16 cellular contexts compared by ENCODE assay signal in the genomic region with DNA sequence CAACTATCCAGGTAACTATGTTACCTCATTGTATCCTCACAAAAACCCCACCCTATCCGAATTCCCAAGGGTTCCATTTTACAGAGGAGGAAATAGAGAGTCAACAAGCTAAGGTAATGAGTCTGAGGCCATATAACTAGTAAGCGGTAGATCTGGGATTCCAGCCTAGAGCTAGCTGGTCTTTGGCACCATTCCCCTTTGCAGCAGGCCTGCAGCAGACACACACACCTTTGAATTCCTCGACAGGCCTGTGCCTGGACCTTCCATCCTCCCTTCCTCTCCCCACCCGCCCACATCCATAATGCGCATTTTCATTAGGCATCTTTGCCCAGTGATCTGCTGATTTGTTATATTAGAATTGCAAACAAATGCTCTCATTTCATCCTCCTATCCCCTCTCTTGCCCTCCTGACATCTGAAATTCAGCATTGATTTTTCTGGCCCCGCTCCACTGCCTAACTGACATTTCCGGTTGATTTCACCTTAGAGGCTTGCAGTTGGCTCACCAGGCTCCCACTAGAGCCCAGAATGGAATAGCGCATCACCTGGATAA.
DNase-seq lines count a peak whose midpoint lies in the region; ATAC-seq, FAIRE-seq and TF ChIP-seq lines count a peak whose summit lies in the region.
"Had no signal": no experiment of that assay in that cellular context is flagged by ENCODE, and none has a peak within 500 bp of the region (broad histone marks: within the 10 kb centered on the region; RNA-seq: fewer than 3 reads in every experiment).

No MANE protein-coding gene starts in this region.

- no peaks in the 10 kb centered on the region for H3K27me3 ChIP-seq in CD8-positive, alpha-beta T cell (ENCODE audit: insufficient read depth, low read length)

- no peak for ATAC-seq in CD8-positive, alpha-beta T cell
- ATAC-seq in WTC11, result peak; percentile 57; the same call in 1 of the 2 replicates
- ATAC-seq: A549, HCT116, K562 had no signal

- peaks cover 91% of the 10 kb centered on the region for H3K4me1 Mint-ChIP-seq in activated CD4-positive, alpha-beta T cell treated with anti-CD3 and anti-CD28 coated beads, Interleukin-2, amount 10 ng/mL, durations not matched to agents 7 days and 5 days
- H3K4me1 Mint-ChIP-seq in activated CD4-positive, alpha-beta T cell treated with anti-CD3 and anti-CD28 coated beads, Interleukin-2, amount 10 ng/mL, durations not matched to agents 24 days and 14 days, result peaks cover 78% of the 10 kb centered on the region
- H3K4me1 Mint-ChIP-seq in CD8-positive, alpha-beta T cell (ENCODE audit: low read depth), result peaks cover 56% of the 10 kb centered on the region
- H3K4me1 Mint-ChIP-seq in WTC11, result peaks cover 18% of the 10 kb centered on the region

- POLR2A ChIA-PET in activated CD4-positive, alpha-beta T cell treated with anti-CD3 and anti-CD28 coated beads, Interleukin-2, amount 10 ng/mL, durations not matched to agents 7 days and 5 days (lab: Charles Lee), result no interaction called here
- POLR2A ChIA-PET in CD8-positive, alpha-beta T cell (lab: Charles Lee), result no interaction called here
- POLR2A ChIA-PET in WTC11 (lab: Charles Lee), result interaction anchor here (0.6 kb wide), 1 partner anchor 1702 kb away, joined by 3 read pairs; no protein-coding TSS in a partner anchor

- intact Hi-C loops in activated CD4-positive, alpha-beta T cell treated with anti-CD3 and anti-CD28 coated beads, Interleukin-2, amount 10 ng/mL, durations not matched to agents 24 days and 14 days (cut with micrococcal nuclease), result no loop called here
- intact Hi-C loops in CD8-positive, alpha-beta T cell (cut with DNase I, micrococcal nuclease), result no loop called here

- peaks cover 3% of the 10 kb centered on the region for H3K27me3 Mint-ChIP-seq in activated CD4-positive, alpha-beta T cell treated with anti-CD3 and anti-CD28 coated beads, Interleukin-2, amount 10 ng/mL, durations not matched to agents 7 days and 5 days
- H3K27me3 Mint-ChIP-seq in activated CD4-positive, alpha-beta T cell treated with anti-CD3 and anti-CD28 coated beads, Interleukin-2, amount 10 ng/mL, durations not matched to agents 24 days and 14 days, result peaks cover 1% of the 10 kb centered on the region
- no peaks in the 10 kb centered on the region for H3K27me3 Mint-ChIP-seq in CD8-positive, alpha-beta T cell (ENCODE audit: low read depth)
- H3K27me3 Mint-ChIP-seq in WTC11 (ENCODE audit: low read depth), result no peaks in the 10 kb centered on the region; the same call in 1 of the 2 replicates

- CTCF ChIA-PET in activated CD4-positive, alpha-beta T cell treated with anti-CD3 and anti-CD28 coated beads, Interleukin-2, amount 10 ng/mL, durations not matched to agents 7 days and 5 days (lab: Charles Lee), result interaction anchor here (1.5 to 2.5 kb wide), 2 partner anchors 14 to 16 kb away, joined by 3 to 6 read pairs; no protein-coding TSS in a partner anchor
- CTCF ChIA-PET in CD8-positive, alpha-beta T cell (lab: Charles Lee), result no interaction called here
- CTCF ChIA-PET in WTC11 (lab: Charles Lee), result no interaction called here

- H3K36me3 ChIP-seq in CD8-positive, alpha-beta T cell (ENCODE audit: insufficient read depth, low read length), result no peaks in the 10 kb centered on the region

- H3K4me3 Mint-ChIP-seq in activated CD4-positive, alpha-beta T cell treated with anti-CD3 and anti-CD28 coated beads, Interleukin-2, amount 10 ng/mL, durations not matched to agents 7 days and 5 days, result no peak overlapping the region
- H3K4me3 Mint-ChIP-seq in activated CD4-positive, alpha-beta T cell treated with anti-CD3 and anti-CD28 coated beads, Interleukin-2, amount 10 ng/mL, durations not matched to agents 24 days and 14 days, result no peak overlapping the region
- H3K4me3 Mint-ChIP-seq in CD8-positive, alpha-beta T cell, result no peak overlapping the region
- H3K4me3 Mint-ChIP-seq in WTC11, result no peak overlapping the region

- FAIRE-seq in GM12892 (lab: Jason Lieb, UNC), result no peak
- FAIRE-seq: A549, K562 had no signal

- no peak for TF ChIP-seq CTCF in CD8-positive, alpha-beta T cell (IDR thresholded peaks at IDR 0.05)
- no peak for TF ChIP-seq CTCF in WTC11 (IDR thresholded peaks at IDR 0.05)

- peaks cover 24% of the 10 kb centered on the region for H3K9me3 Mint-ChIP-seq in activated CD4-positive, alpha-beta T cell treated with anti-CD3 and anti-CD28 coated beads, Interleukin-2, amount 10 ng/mL, durations not matched to agents 7 days and 5 days
- H3K9me3 Mint-ChIP-seq in activated CD4-positive, alpha-beta T cell treated with anti-CD3 and anti-CD28 coated beads, Interleukin-2, amount 10 ng/mL, durations not matched to agents 24 days and 14 days, result peaks cover 19% of the 10 kb centered on the region
- H3K9me3 Mint-ChIP-seq in CD8-positive, alpha-beta T cell, result no peaks in the 10 kb centered on the region
- H3K9me3 Mint-ChIP-seq in WTC11, result peaks cover 3% of the 10 kb centered on the region; the same call in 1 of the 2 replicates

- H3K27ac Mint-ChIP-seq in activated CD4-positive, alpha-beta T cell treated with anti-CD3 and anti-CD28 coated beads, Interleukin-2, amount 10 ng/mL, durations not matched to agents 7 days and 5 days, result peak overlapping the region; percentile 54
- no peak overlapping the region for H3K27ac Mint-ChIP-seq in activated CD4-positive, alpha-beta T cell treated with anti-CD3 and anti-CD28 coated beads, Interleukin-2, amount 10 ng/mL, durations not matched to agents 24 days and 14 days
- H3K27ac Mint-ChIP-seq in CD8-positive, alpha-beta T cell, result peak overlapping the region; percentile 46
- H3K27ac Mint-ChIP-seq in WTC11, result no peak overlapping the region

- H3K4me3 ChIP-seq in CD8-positive, alpha-beta T cell (ENCODE audit: low read depth, low read length), result no peak overlapping the region
- H3K4me3 ChIP-seq: A549, K562 had no signal

- no peak overlapping the region for H3K27ac ChIP-seq in CD8-positive, alpha-beta T cell (ENCODE audit: low read depth, low read length)
- H3K27ac ChIP-seq: A549, C4-2B had no signal

- H3K36me3 Mint-ChIP-seq in activated CD4-positive, alpha-beta T cell treated with anti-CD3 and anti-CD28 coated beads, Interleukin-2, amount 10 ng/mL, durations not matched to agents 7 days and 5 days (ENCODE audit: low read depth), result peaks cover 55% of the 10 kb centered on the region
- H3K36me3 Mint-ChIP-seq in activated CD4-positive, alpha-beta T cell treated with anti-CD3 and anti-CD28 coated beads, Interleukin-2, amount 10 ng/mL, durations not matched to agents 24 days and 14 days (ENCODE audit: low read depth), result peaks cover 19% of the 10 kb centered on the region
- no peaks in the 10 kb centered on the region for H3K36me3 Mint-ChIP-seq in CD8-positive, alpha-beta T cell
- H3K36me3 Mint-ChIP-seq in WTC11, result no peaks in the 10 kb centered on the region

- DNase-seq in activated CD4-positive, alpha-beta T cell treated with anti-CD3 and anti-CD28 coated beads, Interleukin-2, amount 10 ng/mL, durations not matched to agents 7 days and 5 days, result no peak
- DNase-seq in activated CD4-positive, alpha-beta T cell treated with anti-CD3 and anti-CD28 coated beads, Interleukin-2, amount 10 ng/mL, durations not matched to agents 24 days and 14 days, result no peak
- DNase-seq in CD8-positive, alpha-beta T cell, result no peak
- DNase-seq in WTC11 (ENCODE audit: low spot score) (no peak), iPS-NIHi7 (ENCODE audit: extremely low spot score) (peak; percentile 23), GM12892 (ENCODE audit: insufficient read length) (no peak), UCSD-AML1 (lab: John Stamatoyannopoulos, UW; ENCODE audit: unreplicated experiment) (no peak), NCI-H146 treated with DMSO at 0.1 percent for 48 hours (lab: John Stamatoyannopoulos, UW; ENCODE audit: unreplicated experiment) (no peak)
- DNase-seq: COR-L47, NCI-H1930, NCI-H510A treated with DMSO at 0.1 percent for 48 hours, NCI-H82 had no signal

- peaks cover 31% of the 10 kb centered on the region for H3K4me1 ChIP-seq in CD8-positive, alpha-beta T cell (ENCODE audit: insufficient read depth, low read length)
- H3K4me1 ChIP-seq: A549 had no signal

- no peaks in the 10 kb centered on the region for H3K9me3 ChIP-seq in CD8-positive, alpha-beta T cell (ENCODE audit: low read length)
- H3K9me3 ChIP-seq: A549 had no signal

- no peak for TF ChIP-seq POLR2A in GM12892 (IDR thresholded peaks at IDR 0.05; ENCODE audit: low read depth, low read length)

TF ChIP-seq in WTC11, 78 proteins besides CTCF, POLR2A, EP300 and RAD21 (continues in another document):
- TF ChIP-seq, protein P1, sequence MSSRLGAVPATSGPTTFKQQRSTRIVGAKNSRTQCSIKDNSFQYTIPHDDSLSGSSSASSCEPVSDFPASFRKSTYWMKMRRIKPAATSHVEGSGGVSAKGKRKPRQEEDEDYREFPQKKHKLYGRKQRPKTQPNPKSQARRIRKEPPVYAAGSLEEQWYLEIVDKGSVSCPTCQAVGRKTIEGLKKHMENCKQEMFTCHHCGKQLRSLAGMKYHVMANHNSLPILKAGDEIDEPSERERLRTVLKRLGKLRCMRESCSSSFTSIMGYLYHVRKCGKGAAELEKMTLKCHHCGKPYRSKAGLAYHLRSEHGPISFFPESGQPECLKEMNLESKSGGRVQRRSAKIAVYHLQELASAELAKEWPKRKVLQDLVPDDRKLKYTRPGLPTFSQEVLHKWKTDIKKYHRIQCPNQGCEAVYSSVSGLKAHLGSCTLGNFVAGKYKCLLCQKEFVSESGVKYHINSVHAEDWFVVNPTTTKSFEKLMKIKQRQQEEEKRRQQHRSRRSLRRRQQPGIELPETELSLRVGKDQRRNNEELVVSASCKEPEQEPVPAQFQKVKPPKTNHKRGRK (CRISPR knock-in tag; IDR thresholded peaks at IDR 0.05; ENCODE audit: borderline replicate concordance), result no peak
- TF ChIP-seq, protein P2, sequence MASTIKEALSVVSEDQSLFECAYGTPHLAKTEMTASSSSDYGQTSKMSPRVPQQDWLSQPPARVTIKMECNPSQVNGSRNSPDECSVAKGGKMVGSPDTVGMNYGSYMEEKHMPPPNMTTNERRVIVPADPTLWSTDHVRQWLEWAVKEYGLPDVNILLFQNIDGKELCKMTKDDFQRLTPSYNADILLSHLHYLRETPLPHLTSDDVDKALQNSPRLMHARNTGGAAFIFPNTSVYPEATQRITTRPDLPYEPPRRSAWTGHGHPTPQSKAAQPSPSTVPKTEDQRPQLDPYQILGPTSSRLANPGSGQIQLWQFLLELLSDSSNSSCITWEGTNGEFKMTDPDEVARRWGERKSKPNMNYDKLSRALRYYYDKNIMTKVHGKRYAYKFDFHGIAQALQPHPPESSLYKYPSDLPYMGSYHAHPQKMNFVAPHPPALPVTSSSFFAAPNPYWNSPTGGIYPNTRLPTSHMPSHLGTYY (CRISPR knock-in tag; IDR thresholded peaks at IDR 0.05), result no peak
- no peak for TF ChIP-seq E2F5 (CRISPR knock-in tag; IDR thresholded peaks at IDR 0.05)
- no peak for TF ChIP-seq ZNF219 (CRISPR knock-in tag; IDR thresholded peaks at IDR 0.05; ENCODE audit: borderline replicate concordance)
- TF ChIP-seq MYBL2 (CRISPR knock-in tag; IDR thresholded peaks at IDR 0.05), result no peak

Comparison
In these comparisons a context has a peak if more than half of its experiments do, and no peak if none do; other contexts are left out.
1. H3K27ac Mint-ChIP-seq: peak in activated CD4-positive, alpha-beta T cell treated with anti-CD3 and anti-CD28 coated beads, Interleukin-2, amount 10 ng/mL, durations not matched to agents 7 days and 5 days (single experiment) and CD8-positive, alpha-beta T cell (single experiment); none in activated CD4-positive, alpha-beta T cell treated with anti-CD3 and anti-CD28 coated beads, Interleukin-2, amount 10 ng/mL, durations not matched to agents 24 days and 14 days (single experiment) and WTC11 (single experiment).